16 cellular contexts compared by ENCODE assay signal in genomic region chr5:140801494-140801841, GRCh38. TPM values are rescaled to one million over a fixed set of nuclear protein-coding genes. Genes with fewer than 3 reads are reported as not detected.
DNase-seq lines count a peak whose midpoint lies in the region; ATAC-seq, FAIRE-seq and TF ChIP-seq lines count a peak whose summit lies in the region.
"Had no signal": no experiment of that assay in that cellular context is flagged by ENCODE, and none has a peak within 500 bp of the region (broad histone marks: within the 10 kb centered on the region; RNA-seq: fewer than 3 reads in every experiment).

No MANE protein-coding gene starts in this region.

- no peak overlapping the region for H4K91ac ChIP-seq in IMR-90 (ENCODE audit: insufficient read depth, low read depth, low read length)

- H3K27ac ChIP-seq in IMR-90 (ENCODE audit: insufficient read depth, low read length) (no peak overlapping the region), esophagus muscularis mucosa (replicated peaks in 1 of 4) (peak overlapping the region in 1 of 4 donors; percentile 22), pancreas (no peak overlapping the region)

- WGBS in IMR-90 (ENCODE audit: extremely low coverage in 2 of 2, insufficient read length in 1 of 2), 2 experiments, result 17% methylated on average over 6 of the region's 16 CpGs; no CpG with 5 or more reads in 1 of the 2 experiments
- WGBS in esophagus muscularis mucosa, result 14% methylated on average over 16 of the region's 16 CpGs
- 7 to 8% methylated on average over 16 of the region's 16 CpGs for WGBS in pancreas, 2 donors

- no peak overlapping the region for H2AK5ac ChIP-seq in IMR-90 (ENCODE audit: low read depth, low read length)

- no TSS peak for BruUV-seq in IMR-90 (replicated peaks; lab: Mats Ljungman, UMichigan)

- no peak for FAIRE-seq in pancreas (lab: Jason Lieb, UNC)
- FAIRE-seq: HTR-8/SVneo had no signal

- no peak overlapping the region for H3K14ac ChIP-seq in IMR-90 (replicated peaks; ENCODE audit: low read depth, low read length)

- TF ChIP-seq CTCF in AG09309 (IDR thresholded peaks at IDR 0.05; ENCODE audit: control insufficient read depth, insufficient read depth, low read depth, low read length, missing control alignments) (peak; percentile 66), IMR-90 (conservative IDR thresholded peaks at IDR 0.05; ENCODE audit: low read depth, low read length) (0 out of 2 replicates have a peak, but pooled peaks have one; percentile 10), esophagus muscularis mucosa (IDR thresholded peaks at IDR 0.05) (peak in 1 of 3 experiments; percentile 26), pancreas (IDR thresholded peaks at IDR 0.05) (no peak)

- H3K18ac ChIP-seq in IMR-90 (ENCODE audit: low read depth, low read length), result no peak overlapping the region

- TF ChIP-seq POLR2A in IMR-90 (IDR thresholded peaks at IDR 0.05; ENCODE audit: low read depth, low read length) (no peak), esophagus muscularis mucosa (IDR thresholded peaks at IDR 0.05; ENCODE audit: low read depth) (no peak)

- no peaks in the 10 kb centered on the region for H3K79me1 ChIP-seq in IMR-90 (ENCODE audit: low read depth in 1 of 2, low read length in 2 of 2)

- POLR2A ChIA-PET in IMR-90 (lab: Charles Lee; ENCODE audit: unreplicated experiment), result no interaction called here

- intact Hi-C loops in IMR-90 (cut with micrococcal nuclease) (no loop called here), esophagus muscularis mucosa (cut with DNase I) (no loop called here), pancreas (cut with DNase I) (no loop called here)

- H3K36me3 ChIP-seq in IMR-90 (ENCODE audit: control insufficient read depth, insufficient read depth, low read length), result no peaks in the 10 kb centered on the region
- H3K36me3 ChIP-seq in esophagus muscularis mucosa, result no peaks in the 10 kb centered on the region
- no peaks in the 10 kb centered on the region for H3K36me3 ChIP-seq in pancreas

- H3K9me3 ChIP-seq in IMR-90 (ENCODE audit: control insufficient read depth, insufficient read depth, low read length) (peaks cover 22% of the 10 kb centered on the region), esophagus muscularis mucosa (peaks cover 0 to 44% (median 38%) of the 10 kb centered on the region in 4 donors), pancreas (peaks cover 0 to 8% (median 2%) of the 10 kb centered on the region in 4 donors)

- peaks cover 4% of the 10 kb centered on the region for H3K27me3 Mint-ChIP-seq in activated naive CD4-positive, alpha-beta T cell treated with anti-CD3 and anti-CD28 coated beads, Interleukin-2, amount 10 ng/mL, durations not matched to agents 7 days and 5 days

- H3K23ac ChIP-seq in IMR-90 (ENCODE audit: low read depth, low read length), result no peak overlapping the region

- no peak overlapping the region for H3K27ac Mint-ChIP-seq in activated naive CD4-positive, alpha-beta T cell treated with anti-CD3 and anti-CD28 coated beads, Interleukin-2, amount 10 ng/mL, durations not matched to agents 7 days and 5 days
- H3K27ac Mint-ChIP-seq: activated CD4-positive, alpha-beta memory T cell treated with anti-CD3 and anti-CD28 coated beads for 36 hours; CD8-positive, alpha-beta T cell; T-cell had no signal

- H2AFZ ChIP-seq in IMR-90 (replicated peaks; ENCODE audit: low read length, poor library complexity), result no peak overlapping the region

- no peaks in the 10 kb centered on the region for H3K4me1 Mint-ChIP-seq in activated naive CD4-positive, alpha-beta T cell treated with anti-CD3 and anti-CD28 coated beads, Interleukin-2, amount 10 ng/mL, durations not matched to agents 7 days and 5 days
- H3K4me1 Mint-ChIP-seq: naive B cell, T-cell had no signal

- CTCF ChIA-PET in IMR-90 (lab: Yijun Ruan, JAX), result no interaction called here
- CTCF ChIA-PET in activated naive CD4-positive, alpha-beta T cell treated with anti-CD3 and anti-CD28 coated beads, Interleukin-2, amount 10 ng/mL, durations not matched to agents 7 days and 5 days (lab: Charles Lee), result no interaction called here

- H2BK120ac ChIP-seq in IMR-90 (ENCODE audit: low read depth, low read length), result no peak overlapping the region

- H3K4ac ChIP-seq in IMR-90 (ENCODE audit: low read depth, low read length), result no peak overlapping the region

- TF ChIP-seq RAD21 in IMR-90 (IDR thresholded peaks at IDR 0.05; ENCODE audit: low read length), result no peak

- no peak overlapping the region for H3K4me3 Mint-ChIP-seq in activated naive CD4-positive, alpha-beta T cell treated with anti-CD3 and anti-CD28 coated beads, Interleukin-2, amount 10 ng/mL, durations not matched to agents 7 days and 5 days
- H3K4me3 Mint-ChIP-seq: activated CD4-positive, alpha-beta memory T cell treated with anti-CD3 and anti-CD28 coated beads for 36 hours; CD8-positive, alpha-beta T cell; naive B cell; T-cell had no signal

- H3K4me3 ChIP-seq in AG09309 (ENCODE audit: control insufficient read depth, low read depth, low read length) (peak overlapping the region; percentile 47), IMR-90 (ENCODE audit: insufficient read depth, low read depth, low read length) (peak overlapping the region; percentile 36; the same call in 1 of the 2 replicates), esophagus muscularis mucosa (peak overlapping the region; percentile 33 to 52 (median 45)), pancreas (peak overlapping the region in 2 of 4 donors; percentile 26 to 31)

- in situ Hi-C loops in IMR-90 (cut with MboI; ENCODE audit: low sequenced_read_pairs), result no loop called here

- H3K56ac ChIP-seq in IMR-90 (ENCODE audit: extremely low read depth, insufficient read depth, low read length), result no peak overlapping the region

- ATAC-seq in IMR-90 (ENCODE audit: low read depth) (no peak), pancreas (peak in 3 of 4 donors; percentile 49 to 76 (median 58)), GM19395 (IDR thresholded peaks at IDR 0.05; ENCODE audit: unreplicated experiment) (no peak)
- ATAC-seq: CD8-positive, alpha-beta T cell; T-cell had no signal

- H3K9me1 ChIP-seq in IMR-90 (ENCODE audit: insufficient read depth, low read length), result no peaks in the 10 kb centered on the region

- TF ChIP-seq EP300 in esophagus muscularis mucosa (IDR thresholded peaks at IDR 0.05), result no peak

- no peak overlapping the region for H2BK20ac ChIP-seq in IMR-90 (ENCODE audit: low read depth, low read length)

- dilution Hi-C loops in IMR-90 (cut with HindIII; ENCODE audit: low sequenced_read_pairs, unreplicated experiment), result no loop called here

- H2BK15ac ChIP-seq in IMR-90 (ENCODE audit: low read depth, low read length), result no peak overlapping the region

- H3K4me2 ChIP-seq in IMR-90 (ENCODE audit: low read depth, low read length), result peak overlapping the region; percentile 50; the same call in 1 of the 2 replicates

- H4K5ac ChIP-seq in IMR-90 (ENCODE audit: low read depth, low read length), result no peak overlapping the region

- DNase-seq in AG09309 (ENCODE audit: low read depth), result no peak
- no peak for DNase-seq in IMR-90
- DNase-seq in esophagus muscularis mucosa (ENCODE audit: extremely low spot score), result no peak
- DNase-seq in pancreas, result peak in 1 of 6 donors; percentile 38
- DNase-seq in effector CD8-positive, alpha-beta T cell (lab: John Stamatoyannopoulos, UW), result no peak
- no peak for DNase-seq in activated naive CD4-positive, alpha-beta T cell treated with anti-CD3 and anti-CD28 coated beads, Interleukin-2, amount 10 ng/mL, durations not matched to agents 7 days and 5 days
- DNase-seq in OCI-M1 (lab: John Stamatoyannopoulos, UW), result no peak
- DNase-seq: activated CD4-positive, alpha-beta memory T cell treated with anti-CD3 and anti-CD28 coated beads for 36 hours; activated naive CD4-positive, alpha-beta T cell; CD8-positive, alpha-beta T cell; naive B cell; NCI-H1930; T-cell had no signal

- peaks cover 23% of the 10 kb centered on the region for H3K9me3 Mint-ChIP-seq in activated naive CD4-positive, alpha-beta T cell treated with anti-CD3 and anti-CD28 coated beads, Interleukin-2, amount 10 ng/mL, durations not matched to agents 7 days and 5 days

- H3K36me3 Mint-ChIP-seq in activated naive CD4-positive, alpha-beta T cell treated with anti-CD3 and anti-CD28 coated beads, Interleukin-2, amount 10 ng/mL, durations not matched to agents 7 days and 5 days, result peaks cover 2% of the 10 kb centered on the region
- H3K36me3 Mint-ChIP-seq: T-cell had no signal

- H3K9ac ChIP-seq in IMR-90 (ENCODE audit: low read depth, low read length), result no peak overlapping the region

- H2BK5ac ChIP-seq in IMR-90 (ENCODE audit: low read depth, low read length, poor library complexity, severe bottlenecking), result no peak overlapping the region

- H3K4me1 ChIP-seq in IMR-90 (ENCODE audit: control insufficient read depth, insufficient read depth, low read length) (no peaks in the 10 kb centered on the region), esophagus muscularis mucosa (no peaks in the 10 kb centered on the region), pancreas (no peaks in the 10 kb centered on the region)

- H3K27me3 ChIP-seq in IMR-90 (ENCODE audit: control insufficient read depth, insufficient read depth, low read length) (no peaks in the 10 kb centered on the region), esophagus muscularis mucosa (peaks cover 0 to 48% (median 0%) of the 10 kb centered on the region in 4 donors), pancreas (peaks cover 0 to 6% (median 0%) of the 10 kb centered on the region in 4 donors)

- no peak overlapping the region for H2AK9ac ChIP-seq in IMR-90 (replicated peaks; ENCODE audit: low read depth, low read length, poor library complexity)

- no peaks in the 10 kb centered on the region for H4K20me1 ChIP-seq in IMR-90 (ENCODE audit: insufficient read depth, low read length)

- no peak overlapping the region for H4K8ac ChIP-seq in IMR-90 (ENCODE audit: low read depth in 2 of 2, low read length in 2 of 2)

RNA-seq across cellular contexts. Expression of gene PCDHA3, which starts 0.6 kb away (rescaled TPM):
- total RNA-seq in IMR-90 (2012; rRNA removed), result under 0.01 TPM in 2 replicates
- polyA plus RNA-seq in IMR-90 (2012; rRNA removed), result 0.03 and 0.06 TPM in 2 replicates
- polyA plus RNA-seq in IMR-90 (2012; cell fraction: cytosol; rRNA removed), result 0.04 and 0.10 TPM in 2 replicates
- 0.09 and 0.13 TPM in 2 replicates for polyA plus RNA-seq in IMR-90 (2012; cell fraction: nucleus; rRNA removed; ENCODE audit: low replicate concordance)
- total RNA-seq in esophagus muscularis mucosa, result 1 to 10 TPM in 3 of 4 donors, under 1 TPM in 1; 0.17 to 1.9 (median 1.2) TPM
- under 1 TPM; 0.24 to 0.79 (median 0.50) TPM for total RNA-seq in pancreas
- polyA plus RNA-seq in pancreas, result 1 to 10 TPM in 1 of 2 donors, under 1 TPM in 1; 0.27 to 1.2 TPM
- total RNA-seq: activated CD4-positive, alpha-beta memory T cell treated with anti-CD3 and anti-CD28 coated beads for 36 hours; CD8-positive, alpha-beta T cell; OCI-LY7; T-cell had no signal

RNA-seq across cellular contexts. Expression of gene PCDHA4, which starts 5.4 kb away (rescaled TPM):
- total RNA-seq in IMR-90 (2012; rRNA removed) (under 0.01 and 0.28 TPM in 2 replicates), esophagus muscularis mucosa (1 to 10 TPM in 1 of 4 donors, under 1 TPM in 3; 0.45 to 1.1 (median 0.66) TPM), pancreas (1 to 10 TPM in 4 of 6 donors, under 1 TPM in 2; 0.74 to 3.1 (median 1.5) TPM)
- polyA plus RNA-seq in IMR-90 (2012; rRNA removed) (0.02 TPM in 1 of 2 replicates, not detected in the other), pancreas (under 1 TPM; 0.53 to 0.70 TPM)
- 0.02 and 0.09 TPM in 2 replicates for polyA plus RNA-seq in IMR-90 (2012; cell fraction: cytosol; rRNA removed)
- polyA plus RNA-seq in IMR-90 (2012; cell fraction: nucleus; rRNA removed; ENCODE audit: low replicate concordance), result 0.02 and 0.03 TPM in 2 replicates
- total RNA-seq: activated CD4-positive, alpha-beta memory T cell treated with anti-CD3 and anti-CD28 coated beads for 36 hours; CD8-positive, alpha-beta T cell; OCI-LY7; T-cell had no signal

RNA-seq across cellular contexts. Expression of gene PCDHA2, which starts 6.8 kb away (rescaled TPM):
- total RNA-seq in IMR-90 (2012; rRNA removed) (not detected in 2 replicates), esophagus muscularis mucosa (under 1 TPM in 3 of 4 donors, not detected in 1; 0.13 to 0.42 (median 0.34) TPM), pancreas (under 1 TPM in 5 of 6 donors, not detected in 1; 0.08 to 0.31 (median 0.12) TPM)
- polyA plus RNA-seq in IMR-90 (2012; rRNA removed) (not detected in 2 replicates), pancreas (under 1 TPM; 0.19 to 0.40 TPM)
- polyA plus RNA-seq in IMR-90 (2012; cell fraction: cytosol; rRNA removed), result not detected in 2 replicates
- polyA plus RNA-seq in IMR-90 (2012; cell fraction: nucleus; rRNA removed; ENCODE audit: low replicate concordance), result 0.02 and 0.03 TPM in 2 replicates
- total RNA-seq: activated CD4-positive, alpha-beta memory T cell treated with anti-CD3 and anti-CD28 coated beads for 36 hours; CD8-positive, alpha-beta T cell; OCI-LY7; T-cell had no signal

RNA-seq across cellular contexts. Expression of gene PCDHA1, which starts 15.5 kb away (rescaled TPM):
- total RNA-seq in IMR-90 (2012; rRNA removed) (under 0.01 TPM in 1 of 2 replicates, not detected in the other), esophagus muscularis mucosa (not detected), pancreas (under 1 TPM in 4 of 6 donors, not detected in 2; 0.03 to 0.13 (median 0.09) TPM)
- polyA plus RNA-seq in IMR-90 (2012; rRNA removed) (0.05 and 0.07 TPM in 2 replicates), pancreas (under 1 TPM; 0.04 to 0.47 TPM)
- 0.11 and 0.15 TPM in 2 replicates for polyA plus RNA-seq in IMR-90 (2012; cell fraction: cytosol; rRNA removed)
- polyA plus RNA-seq in IMR-90 (2012; cell fraction: nucleus; rRNA removed; ENCODE audit: low replicate concordance), result 0.06 and 0.09 TPM in 2 replicates
- total RNA-seq: activated CD4-positive, alpha-beta memory T cell treated with anti-CD3 and anti-CD28 coated beads for 36 hours; CD8-positive, alpha-beta T cell; OCI-LY7; T-cell had no signal

RNA-seq across cellular contexts. Expression of gene PCDHA5, which starts 19.9 kb away (rescaled TPM):
- not detected in 2 replicates for total RNA-seq in IMR-90 (2012; rRNA removed)
- polyA plus RNA-seq in IMR-90 (2012; rRNA removed), result not detected in 2 replicates
- not detected in 2 replicates for polyA plus RNA-seq in IMR-90 (2012; cell fraction: cytosol; rRNA removed)
- 0.01 TPM in 1 of 2 replicates, not detected in the other for polyA plus RNA-seq in IMR-90 (2012; cell fraction: nucleus; rRNA removed; ENCODE audit: low replicate concordance)
- total RNA-seq in esophagus muscularis mucosa, result under 1 TPM; 0.17 to 0.69 (median 0.30) TPM
- under 1 TPM; 0.24 to 0.92 (median 0.48) TPM for total RNA-seq in pancreas
- polyA plus RNA-seq in pancreas, result under 1 TPM; 0.80 to 0.96 TPM
- total RNA-seq: activated CD4-positive, alpha-beta memory T cell treated with anti-CD3 and anti-CD28 coated beads for 36 hours; CD8-positive, alpha-beta T cell; OCI-LY7; T-cell had no signal

Comparison
In these comparisons a context has a peak if more than half of its experiments do, and no peak if none do; other contexts are left out.
1. CTCF ChIP-seq: peak in AG09309 (single experiment) and IMR-90 (single experiment); none in pancreas (0 of 4).
2. ATAC-seq: peak in pancreas (3 of 4); none in IMR-90 (single experiment) and GM19395 (single experiment).